ENCODE assay signal across 1 cellular context in the genomic region with DNA sequence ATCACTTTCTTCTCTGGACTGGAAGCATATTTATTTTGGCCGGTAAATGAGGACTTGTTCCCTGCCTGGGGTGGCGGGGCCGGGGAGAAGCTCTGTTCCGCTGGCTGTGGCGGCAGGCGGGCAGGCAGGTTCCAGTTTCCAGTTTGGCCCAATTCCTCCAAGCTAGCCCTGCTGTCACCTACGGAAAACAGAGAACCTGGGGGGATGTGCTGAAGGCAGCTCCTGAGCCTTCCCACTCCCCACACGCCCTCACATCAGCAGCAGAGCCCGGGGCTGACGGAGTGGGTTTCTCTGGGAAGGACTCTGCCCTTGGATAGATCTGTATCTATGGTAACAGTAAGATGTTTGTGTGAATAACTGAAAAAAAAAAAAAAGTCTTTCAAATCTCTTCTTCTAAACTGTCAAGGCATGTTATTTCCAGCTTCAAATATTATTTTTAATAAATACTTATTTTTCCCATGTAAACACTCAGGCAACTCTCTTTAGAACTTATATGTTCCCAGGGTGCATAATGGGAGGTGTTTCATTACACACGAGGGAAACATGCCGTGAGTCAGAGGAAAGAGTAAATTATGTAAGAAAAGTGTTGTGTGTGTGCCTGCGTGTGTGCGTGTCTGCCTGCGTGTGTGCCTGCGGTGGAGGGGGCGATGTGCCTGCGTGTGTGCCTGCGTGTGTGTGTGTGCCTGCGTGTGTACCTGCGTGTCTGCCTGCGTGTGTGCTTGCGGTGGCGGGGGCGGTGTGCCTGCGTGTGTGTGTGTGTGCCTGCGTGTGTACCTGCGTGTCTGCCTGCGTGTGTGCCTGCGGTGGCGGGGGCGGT.
TF ChIP-seq lines count a peak whose summit lies in the region.

No MANE protein-coding gene starts in this region.

TF ChIP-seq in WTC11, 78 proteins besides CTCF, POLR2A, EP300 and RAD21 (continued from another document):
- TF ChIP-seq, protein P1, sequence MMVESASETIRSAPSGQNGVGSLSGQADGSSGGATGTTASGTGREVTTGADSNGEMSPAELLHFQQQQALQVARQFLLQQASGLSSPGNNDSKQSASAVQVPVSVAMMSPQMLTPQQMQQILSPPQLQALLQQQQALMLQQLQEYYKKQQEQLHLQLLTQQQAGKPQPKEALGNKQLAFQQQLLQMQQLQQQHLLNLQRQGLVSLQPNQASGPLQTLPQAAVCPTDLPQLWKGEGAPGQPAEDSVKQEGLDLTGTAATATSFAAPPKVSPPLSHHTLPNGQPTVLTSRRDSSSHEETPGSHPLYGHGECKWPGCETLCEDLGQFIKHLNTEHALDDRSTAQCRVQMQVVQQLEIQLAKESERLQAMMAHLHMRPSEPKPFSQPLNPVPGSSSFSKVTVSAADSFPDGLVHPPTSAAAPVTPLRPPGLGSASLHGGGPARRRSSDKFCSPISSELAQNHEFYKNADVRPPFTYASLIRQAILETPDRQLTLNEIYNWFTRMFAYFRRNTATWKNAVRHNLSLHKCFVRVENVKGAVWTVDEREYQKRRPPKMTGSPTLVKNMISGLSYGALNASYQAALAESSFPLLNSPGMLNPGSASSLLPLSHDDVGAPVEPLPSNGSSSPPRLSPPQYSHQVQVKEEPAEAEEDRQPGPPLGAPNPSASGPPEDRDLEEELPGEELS (CRISPR knock-in tag; IDR thresholded peaks at IDR 0.05): no peak
- TF ChIP-seq EMX1 (CRISPR knock-in tag; IDR thresholded peaks at IDR 0.05) (no peak), ZNF416 (CRISPR knock-in tag; IDR thresholded peaks at IDR 0.05) (no peak), NFATC4 (CRISPR knock-in tag; IDR thresholded peaks at IDR 0.05) (no peak), FOXJ3 (CRISPR knock-in tag; IDR thresholded peaks at IDR 0.05; ENCODE audit: borderline replicate concordance) (no peak), MYBL2 (CRISPR knock-in tag; IDR thresholded peaks at IDR 0.05) (no peak), CREB1 (CRISPR knock-in tag; IDR thresholded peaks at IDR 0.05) (no peak), GTF2I (CRISPR knock-in tag; conservative IDR thresholded peaks at IDR 0.05) (no peak)
- TF ChIP-seq, protein P2, sequence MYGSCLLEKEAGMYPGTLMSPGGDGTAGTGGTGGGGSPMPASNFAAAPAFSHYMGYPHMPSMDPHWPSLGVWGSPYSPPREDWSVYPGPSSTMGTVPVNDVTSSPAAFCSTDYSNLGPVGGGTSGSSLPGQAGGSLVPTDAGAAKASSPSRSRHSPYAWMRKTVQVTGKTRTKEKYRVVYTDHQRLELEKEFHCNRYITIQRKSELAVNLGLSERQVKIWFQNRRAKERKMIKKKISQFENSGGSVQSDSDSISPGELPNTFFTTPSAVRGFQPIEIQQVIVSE (CRISPR knock-in tag; IDR thresholded peaks at IDR 0.05; ENCODE audit: borderline replicate concordance): no peak
- TF ChIP-seq, protein P3, sequence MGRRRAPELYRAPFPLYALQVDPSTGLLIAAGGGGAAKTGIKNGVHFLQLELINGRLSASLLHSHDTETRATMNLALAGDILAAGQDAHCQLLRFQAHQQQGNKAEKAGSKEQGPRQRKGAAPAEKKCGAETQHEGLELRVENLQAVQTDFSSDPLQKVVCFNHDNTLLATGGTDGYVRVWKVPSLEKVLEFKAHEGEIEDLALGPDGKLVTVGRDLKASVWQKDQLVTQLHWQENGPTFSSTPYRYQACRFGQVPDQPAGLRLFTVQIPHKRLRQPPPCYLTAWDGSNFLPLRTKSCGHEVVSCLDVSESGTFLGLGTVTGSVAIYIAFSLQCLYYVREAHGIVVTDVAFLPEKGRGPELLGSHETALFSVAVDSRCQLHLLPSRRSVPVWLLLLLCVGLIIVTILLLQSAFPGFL (CRISPR knock-in tag; IDR thresholded peaks at IDR 0.05; ENCODE audit: borderline replicate concordance): no peak
- TF ChIP-seq, protein P4, sequence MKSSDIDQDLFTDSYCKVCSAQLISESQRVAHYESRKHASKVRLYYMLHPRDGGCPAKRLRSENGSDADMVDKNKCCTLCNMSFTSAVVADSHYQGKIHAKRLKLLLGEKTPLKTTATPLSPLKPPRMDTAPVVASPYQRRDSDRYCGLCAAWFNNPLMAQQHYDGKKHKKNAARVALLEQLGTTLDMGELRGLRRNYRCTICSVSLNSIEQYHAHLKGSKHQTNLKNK (CRISPR knock-in tag; IDR thresholded peaks at IDR 0.05): no peak
- TF ChIP-seq, protein P5, sequence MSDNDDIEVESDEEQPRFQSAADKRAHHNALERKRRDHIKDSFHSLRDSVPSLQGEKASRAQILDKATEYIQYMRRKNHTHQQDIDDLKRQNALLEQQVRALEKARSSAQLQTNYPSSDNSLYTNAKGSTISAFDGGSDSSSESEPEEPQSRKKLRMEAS (CRISPR knock-in tag; IDR thresholded peaks at IDR 0.05): no peak
- TF ChIP-seq, protein P6, sequence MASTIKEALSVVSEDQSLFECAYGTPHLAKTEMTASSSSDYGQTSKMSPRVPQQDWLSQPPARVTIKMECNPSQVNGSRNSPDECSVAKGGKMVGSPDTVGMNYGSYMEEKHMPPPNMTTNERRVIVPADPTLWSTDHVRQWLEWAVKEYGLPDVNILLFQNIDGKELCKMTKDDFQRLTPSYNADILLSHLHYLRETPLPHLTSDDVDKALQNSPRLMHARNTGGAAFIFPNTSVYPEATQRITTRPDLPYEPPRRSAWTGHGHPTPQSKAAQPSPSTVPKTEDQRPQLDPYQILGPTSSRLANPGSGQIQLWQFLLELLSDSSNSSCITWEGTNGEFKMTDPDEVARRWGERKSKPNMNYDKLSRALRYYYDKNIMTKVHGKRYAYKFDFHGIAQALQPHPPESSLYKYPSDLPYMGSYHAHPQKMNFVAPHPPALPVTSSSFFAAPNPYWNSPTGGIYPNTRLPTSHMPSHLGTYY (CRISPR knock-in tag; IDR thresholded peaks at IDR 0.05): no peak
- TF ChIP-seq, protein P7, sequence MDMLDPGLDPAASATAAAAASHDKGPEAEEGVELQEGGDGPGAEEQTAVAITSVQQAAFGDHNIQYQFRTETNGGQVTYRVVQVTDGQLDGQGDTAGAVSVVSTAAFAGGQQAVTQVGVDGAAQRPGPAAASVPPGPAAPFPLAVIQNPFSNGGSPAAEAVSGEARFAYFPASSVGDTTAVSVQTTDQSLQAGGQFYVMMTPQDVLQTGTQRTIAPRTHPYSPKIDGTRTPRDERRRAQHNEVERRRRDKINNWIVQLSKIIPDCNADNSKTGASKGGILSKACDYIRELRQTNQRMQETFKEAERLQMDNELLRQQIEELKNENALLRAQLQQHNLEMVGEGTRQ (CRISPR knock-in tag; IDR thresholded peaks at IDR 0.05): no peak
- TF ChIP-seq, protein P8, sequence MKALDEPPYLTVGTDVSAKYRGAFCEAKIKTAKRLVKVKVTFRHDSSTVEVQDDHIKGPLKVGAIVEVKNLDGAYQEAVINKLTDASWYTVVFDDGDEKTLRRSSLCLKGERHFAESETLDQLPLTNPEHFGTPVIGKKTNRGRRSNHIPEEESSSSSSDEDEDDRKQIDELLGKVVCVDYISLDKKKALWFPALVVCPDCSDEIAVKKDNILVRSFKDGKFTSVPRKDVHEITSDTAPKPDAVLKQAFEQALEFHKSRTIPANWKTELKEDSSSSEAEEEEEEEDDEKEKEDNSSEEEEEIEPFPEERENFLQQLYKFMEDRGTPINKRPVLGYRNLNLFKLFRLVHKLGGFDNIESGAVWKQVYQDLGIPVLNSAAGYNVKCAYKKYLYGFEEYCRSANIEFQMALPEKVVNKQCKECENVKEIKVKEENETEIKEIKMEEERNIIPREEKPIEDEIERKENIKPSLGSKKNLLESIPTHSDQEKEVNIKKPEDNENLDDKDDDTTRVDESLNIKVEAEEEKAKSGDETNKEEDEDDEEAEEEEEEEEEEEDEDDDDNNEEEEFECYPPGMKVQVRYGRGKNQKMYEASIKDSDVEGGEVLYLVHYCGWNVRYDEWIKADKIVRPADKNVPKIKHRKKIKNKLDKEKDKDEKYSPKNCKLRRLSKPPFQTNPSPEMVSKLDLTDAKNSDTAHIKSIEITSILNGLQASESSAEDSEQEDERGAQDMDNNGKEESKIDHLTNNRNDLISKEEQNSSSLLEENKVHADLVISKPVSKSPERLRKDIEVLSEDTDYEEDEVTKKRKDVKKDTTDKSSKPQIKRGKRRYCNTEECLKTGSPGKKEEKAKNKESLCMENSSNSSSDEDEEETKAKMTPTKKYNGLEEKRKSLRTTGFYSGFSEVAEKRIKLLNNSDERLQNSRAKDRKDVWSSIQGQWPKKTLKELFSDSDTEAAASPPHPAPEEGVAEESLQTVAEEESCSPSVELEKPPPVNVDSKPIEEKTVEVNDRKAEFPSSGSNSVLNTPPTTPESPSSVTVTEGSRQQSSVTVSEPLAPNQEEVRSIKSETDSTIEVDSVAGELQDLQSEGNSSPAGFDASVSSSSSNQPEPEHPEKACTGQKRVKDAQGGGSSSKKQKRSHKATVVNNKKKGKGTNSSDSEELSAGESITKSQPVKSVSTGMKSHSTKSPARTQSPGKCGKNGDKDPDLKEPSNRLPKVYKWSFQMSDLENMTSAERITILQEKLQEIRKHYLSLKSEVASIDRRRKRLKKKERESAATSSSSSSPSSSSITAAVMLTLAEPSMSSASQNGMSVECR (CRISPR knock-in tag; IDR thresholded peaks at IDR 0.05; ENCODE audit: borderline replicate concordance): no peak
- TF ChIP-seq, protein P9, sequence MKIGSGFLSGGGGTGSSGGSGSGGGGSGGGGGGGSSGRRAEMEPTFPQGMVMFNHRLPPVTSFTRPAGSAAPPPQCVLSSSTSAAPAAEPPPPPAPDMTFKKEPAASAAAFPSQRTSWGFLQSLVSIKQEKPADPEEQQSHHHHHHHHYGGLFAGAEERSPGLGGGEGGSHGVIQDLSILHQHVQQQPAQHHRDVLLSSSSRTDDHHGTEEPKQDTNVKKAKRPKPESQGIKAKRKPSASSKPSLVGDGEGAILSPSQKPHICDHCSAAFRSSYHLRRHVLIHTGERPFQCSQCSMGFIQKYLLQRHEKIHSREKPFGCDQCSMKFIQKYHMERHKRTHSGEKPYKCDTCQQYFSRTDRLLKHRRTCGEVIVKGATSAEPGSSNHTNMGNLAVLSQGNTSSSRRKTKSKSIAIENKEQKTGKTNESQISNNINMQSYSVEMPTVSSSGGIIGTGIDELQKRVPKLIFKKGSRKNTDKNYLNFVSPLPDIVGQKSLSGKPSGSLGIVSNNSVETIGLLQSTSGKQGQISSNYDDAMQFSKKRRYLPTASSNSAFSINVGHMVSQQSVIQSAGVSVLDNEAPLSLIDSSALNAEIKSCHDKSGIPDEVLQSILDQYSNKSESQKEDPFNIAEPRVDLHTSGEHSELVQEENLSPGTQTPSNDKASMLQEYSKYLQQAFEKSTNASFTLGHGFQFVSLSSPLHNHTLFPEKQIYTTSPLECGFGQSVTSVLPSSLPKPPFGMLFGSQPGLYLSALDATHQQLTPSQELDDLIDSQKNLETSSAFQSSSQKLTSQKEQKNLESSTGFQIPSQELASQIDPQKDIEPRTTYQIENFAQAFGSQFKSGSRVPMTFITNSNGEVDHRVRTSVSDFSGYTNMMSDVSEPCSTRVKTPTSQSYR (CRISPR knock-in tag; IDR thresholded peaks at IDR 0.05): no peak
